In the genomic region with DNA sequence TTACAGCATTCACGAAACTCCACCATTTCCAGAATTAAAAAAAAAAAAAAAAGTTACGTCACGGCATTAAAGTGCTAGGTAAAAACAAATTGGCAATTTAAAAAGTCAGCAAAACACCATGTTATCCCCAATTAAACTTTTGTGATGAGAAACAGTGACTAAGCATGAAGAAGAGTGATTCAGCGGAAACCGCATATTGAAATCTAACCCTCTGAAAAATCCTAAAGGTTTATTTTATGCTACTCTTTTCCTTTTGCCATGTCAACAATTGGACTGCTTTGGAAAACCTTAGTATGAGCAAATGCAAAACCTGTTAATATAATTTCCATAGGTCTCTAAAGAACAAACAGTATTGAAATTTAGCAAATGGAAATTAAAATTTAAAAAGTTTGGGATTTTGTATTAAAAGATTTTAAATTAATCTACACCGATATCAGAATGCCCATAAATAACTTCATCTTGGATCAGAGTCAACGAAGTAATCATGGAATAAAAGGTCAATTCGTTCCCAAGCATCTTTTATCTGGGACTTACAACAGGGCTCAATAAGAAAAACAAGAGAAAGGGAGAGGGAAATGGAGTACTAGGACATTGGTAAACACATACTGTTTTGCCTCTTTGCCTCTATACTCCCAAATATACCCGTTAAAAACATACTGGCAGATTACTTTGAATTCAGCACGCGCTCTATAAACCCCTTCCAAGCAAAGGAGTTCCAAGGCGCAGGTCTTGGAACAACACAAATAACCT, we compare ENCODE assay signal across 7 cellular contexts. TPM values are rescaled to one million over a fixed set of nuclear protein-coding genes. Genes with fewer than 3 reads are reported as not detected.
DNase-seq lines count a peak whose midpoint lies in the region; ATAC-seq and TF ChIP-seq lines count a peak whose summit lies in the region.

No MANE protein-coding gene starts in this region.

- peak overlapping the region; percentile 56 for H3K27ac ChIP-seq in SU-DHL-6 (ENCODE audit: low read depth, low read length)
- H3K27ac ChIP-seq in esophagus muscularis mucosa (replicated peaks in 1 of 4) = peak overlapping the region; percentile 93 to 97 (median 96)
- peak overlapping the region; percentile 97 for H3K27ac ChIP-seq in neuronal stem cell (replicated peaks; ENCODE audit: low read length)

- no peak overlapping the region for H4K8ac ChIP-seq in neuronal stem cell (ENCODE audit: low read depth, low read length)

- H3F3A ChIP-seq in SU-DHL-6 (ENCODE audit: insufficient read depth) = peaks cover 13% of the 10 kb centered on the region

- DNase-seq in GM03348 (ENCODE audit: low spot score) (peak; percentile 38), esophagus muscularis mucosa (ENCODE audit: extremely low spot score) (no peak), neuronal stem cell (ENCODE audit: low spot score) (no peak)

- H3K27me3 ChIP-seq in SU-DHL-6 (ENCODE audit: low read length) = no peaks in the 10 kb centered on the region
- no peaks in the 10 kb centered on the region for H3K27me3 ChIP-seq in esophagus muscularis mucosa
- no peaks in the 10 kb centered on the region for H3K27me3 ChIP-seq in neuronal stem cell (ENCODE audit: control insufficient read depth in 3 of 3, insufficient read depth in 3 of 3, low read depth in 1 of 3, low read length in 3 of 3)

- no peaks in the 10 kb centered on the region for H3K9me3 ChIP-seq in SU-DHL-6 (ENCODE audit: insufficient read depth, low read length)
- no peaks in the 10 kb centered on the region for H3K9me3 ChIP-seq in esophagus muscularis mucosa
- H3K9me3 ChIP-seq in neuronal stem cell (replicated peaks in 1 of 2; ENCODE audit: control insufficient read depth in 2 of 2, insufficient read depth in 1 of 2, low read depth in 1 of 2, low read length in 2 of 2) = no peaks in the 10 kb centered on the region

- no peaks in the 10 kb centered on the region for H3K9me2 ChIP-seq in SU-DHL-6 (replicated peaks; ENCODE audit: insufficient read depth, low read length)

- no peak overlapping the region for H4K91ac ChIP-seq in neuronal stem cell (ENCODE audit: low read depth, low read length, poor library complexity)

- TF ChIP-seq CTCF in SU-DHL-6 (IDR thresholded peaks at IDR 0.05; ENCODE audit: insufficient read depth, low read length, poor library complexity, severe bottlenecking) = no peak
- TF ChIP-seq CTCF in esophagus muscularis mucosa (IDR thresholded peaks at IDR 0.05) = no peak

- H2BK5ac ChIP-seq in neuronal stem cell (ENCODE audit: low read length) = no peak overlapping the region

- 5% methylated on average over 12 of the region's 12 CpGs for WGBS in esophagus muscularis mucosa
- WGBS in neuronal stem cell (ENCODE audit: extremely low coverage in 2 of 2, insufficient read length in 2 of 2, insufficient replicate concordance in 1 of 2), 2 donors = no CpG with 5 or more reads among the region's 12 CpGs

- H3K36me3 ChIP-seq in SU-DHL-6 (ENCODE audit: low read length) = no peaks in the 10 kb centered on the region; the same call in 1 of the 2 replicates
- peaks cover 0 to 3% (median 0%) of the 10 kb centered on the region in 4 donors for H3K36me3 ChIP-seq in esophagus muscularis mucosa
- H3K36me3 ChIP-seq in neuronal stem cell (replicated peaks in 1 of 2; ENCODE audit: control insufficient read depth in 2 of 2, insufficient read depth in 2 of 2, low read length in 2 of 2) = peaks cover 0 to 4% of the 10 kb centered on the region in 2 donors

- no peak overlapping the region for H3K14ac ChIP-seq in neuronal stem cell (ENCODE audit: low read length)

- intact Hi-C loops in esophagus muscularis mucosa (cut with DNase I) = loop anchor here (2.0 to 5.0 kb wide), 2 partner anchors 71 to 76 kb away; partner anchors contain the start of gene EPM2A

- no peak overlapping the region for H3K18ac ChIP-seq in neuronal stem cell (ENCODE audit: low read length)

- peak overlapping the region; percentile 84 for H3K4me3 ChIP-seq in SU-DHL-6 (ENCODE audit: insufficient read depth, low read length, poor library complexity, severe bottlenecking)
- H3K4me3 ChIP-seq in esophagus muscularis mucosa = peak overlapping the region; percentile 75 to 89 (median 81)
- H3K4me3 ChIP-seq in neuronal stem cell (ENCODE audit: low read length in 2 of 2) = peak overlapping the region; percentile 83 to 94

- no peak for TF ChIP-seq POLR2A in esophagus muscularis mucosa (IDR thresholded peaks at IDR 0.05; ENCODE audit: low read depth)

- H3K79me2 ChIP-seq in SU-DHL-6 (ENCODE audit: insufficient read depth, low read length) = peaks cover 57% of the 10 kb centered on the region

- H4K20me1 ChIP-seq in SU-DHL-6 (ENCODE audit: low read depth, low read length) = peaks cover 13% of the 10 kb centered on the region; the same call in 1 of the 2 replicates

- no peak overlapping the region for H2BK12ac ChIP-seq in neuronal stem cell (ENCODE audit: low read length)

- H2BK15ac ChIP-seq in neuronal stem cell (ENCODE audit: low read length) = no peak overlapping the region

- H3K4me1 ChIP-seq in esophagus muscularis mucosa (peaks cover 29 to 50% (median 41%) of the 10 kb centered on the region in 4 donors), neuronal stem cell (ENCODE audit: control insufficient read depth in 2 of 2, insufficient read depth in 1 of 2, low read depth in 1 of 2, low read length in 2 of 2) (peaks cover 4 to 17% of the 10 kb centered on the region in 2 donors)

- H3K9ac ChIP-seq in SU-DHL-6 (ENCODE audit: low read length) = peak overlapping the region; percentile 97
- no peak overlapping the region for H3K9ac ChIP-seq in neuronal stem cell (ENCODE audit: low read depth, low read length, poor library complexity)

- peak; percentile 0 for ATAC-seq in HG03159 (IDR thresholded peaks at IDR 0.05; ENCODE audit: unreplicated experiment)
- ATAC-seq in HG03025 (IDR thresholded peaks at IDR 0.05; ENCODE audit: low FRiP score, unreplicated experiment) = no peak
- no peak for ATAC-seq in GM19023 (IDR thresholded peaks at IDR 0.05; ENCODE audit: unreplicated experiment)

- no peak overlapping the region for H2AK5ac ChIP-seq in neuronal stem cell (ENCODE audit: low read depth, low read length)

- no peak overlapping the region for H3K23ac ChIP-seq in neuronal stem cell (ENCODE audit: low read depth, low read length, poor library complexity)

- H3K4ac ChIP-seq in neuronal stem cell (ENCODE audit: low read length) = no peak overlapping the region

- H2BK120ac ChIP-seq in neuronal stem cell (ENCODE audit: low read depth, low read length) = no peak overlapping the region

- peak overlapping the region; percentile 94 for H2AFZ ChIP-seq in SU-DHL-6 (ENCODE audit: low read depth, low read length, severe bottlenecking)
- H2AFZ ChIP-seq in neuronal stem cell (ENCODE audit: low read length) = peak overlapping the region; percentile 89

- H3K79me1 ChIP-seq in neuronal stem cell (ENCODE audit: low read depth, low read length) = no peaks in the 10 kb centered on the region

- peak overlapping the region; percentile 96 for H3K4me2 ChIP-seq in SU-DHL-6 (ENCODE audit: low read depth, low read length, poor library complexity, severe bottlenecking)
- peak overlapping the region; percentile 45 for H3K4me2 ChIP-seq in neuronal stem cell (ENCODE audit: insufficient read depth, low read length, poor library complexity, severe bottlenecking)

- TF ChIP-seq EP300 in esophagus muscularis mucosa (IDR thresholded peaks at IDR 0.05) = no peak

RNA-seq across cellular contexts. Expression of gene FBXO30, which starts 1.1 kb away (rescaled TPM):
- total RNA-seq in esophagus muscularis mucosa = 10 to 100 TPM; 47.1 to 92.2 (median 69.3) TPM
- 8.7 TPM for polyA plus RNA-seq in neuronal stem cell (2013, experiment 1 of 2)
- polyA plus RNA-seq in neuronal stem cell (2013, experiment 2 of 2) = 9.1 TPM
